Comparison of ENCODE assay signal across 21 cellular contexts in genomic region chr6:39790772-39791171, GRCh38. TPM values are rescaled to one million over a fixed set of nuclear protein-coding genes. Genes with fewer than 3 reads are reported as not detected.
DNase-seq lines count a peak whose midpoint lies in the region; ATAC-seq and TF ChIP-seq lines count a peak whose summit lies in the region.
"Had no signal": no experiment of that assay in that cellular context is flagged by ENCODE, and none has a peak within 500 bp of the region (broad histone marks: within the 10 kb centered on the region; RNA-seq: fewer than 3 reads in every experiment).

No MANE protein-coding gene starts in this region.

- no peak overlapping the region for H3K27ac Mint-ChIP-seq in CD14-positive monocyte
- H3K27ac Mint-ChIP-seq: activated naive CD8-positive, alpha-beta T cell treated with anti-CD3 and anti-CD28 coated beads, Interleukin-2, amount 10 ng/mL, durations not matched to agents 7 days and 5 days; CD8-positive, alpha-beta T cell; stimulated activated memory B cell treated with anti-CD40 and anti-IgM and Interleukin-4, amounts not matched to agents 10 μg/mL and 1 μg/mL and 100 μg/mL, for 72 hours had no signal

- H3K36me3 ChIP-seq in lower lobe of right lung = no peaks in the 10 kb centered on the region
- H3K36me3 ChIP-seq in gastrocnemius medialis = no peaks in the 10 kb centered on the region
- no peaks in the 10 kb centered on the region for H3K36me3 ChIP-seq in tibial nerve
- H3K36me3 ChIP-seq: esophagus squamous epithelium, heart left ventricle, SJSA1 had no signal

- H3K9me3 Mint-ChIP-seq in CD14-positive monocyte = peaks cover 0 to 8% (median 2%) of the 10 kb centered on the region in 7 donors
- H3K9me3 Mint-ChIP-seq: activated naive CD8-positive, alpha-beta T cell treated with anti-CD3 and anti-CD28 coated beads, Interleukin-2, amount 10 ng/mL, durations not matched to agents 7 days and 5 days; CD8-positive, alpha-beta T cell; stimulated activated memory B cell treated with anti-CD40 and anti-IgM and Interleukin-4, amounts not matched to agents 10 μg/mL and 1 μg/mL and 100 μg/mL, for 72 hours had no signal

- intact Hi-C loops in lower lobe of right lung (cut with DNase I) (no loop called here), gastrocnemius medialis (cut with DNase I; ENCODE audit: low total_unique reads) (loop anchor here (5.0 kb wide), 1 partner anchor 102 kb away; no protein-coding TSS in a partner anchor), CD14-positive monocyte (cut with micrococcal nuclease) (no loop called here)

- peak overlapping the region in 1 of 2 donors; percentile 59 for H3K4me3 Mint-ChIP-seq in CD14-positive monocyte
- H3K4me3 Mint-ChIP-seq: activated naive CD8-positive, alpha-beta T cell treated with anti-CD3 and anti-CD28 coated beads, Interleukin-2, amount 10 ng/mL, durations not matched to agents 7 days and 5 days; CD8-positive, alpha-beta T cell; stimulated activated memory B cell treated with anti-CD40 and anti-IgM and Interleukin-4, amounts not matched to agents 10 μg/mL and 1 μg/mL and 100 μg/mL, for 72 hours had no signal

- H3K36me3 Mint-ChIP-seq in CD14-positive monocyte = no peaks in the 10 kb centered on the region
- H3K36me3 Mint-ChIP-seq: activated naive CD8-positive, alpha-beta T cell treated with anti-CD3 and anti-CD28 coated beads, Interleukin-2, amount 10 ng/mL, durations not matched to agents 7 days and 5 days; CD8-positive, alpha-beta T cell; stimulated activated memory B cell treated with anti-CD40 and anti-IgM and Interleukin-4, amounts not matched to agents 10 μg/mL and 1 μg/mL and 100 μg/mL, for 72 hours had no signal

- no peaks in the 10 kb centered on the region for H3K9me3 ChIP-seq in lower lobe of right lung
- no peaks in the 10 kb centered on the region for H3K9me3 ChIP-seq in gastrocnemius medialis
- H3K9me3 ChIP-seq in tibial nerve = no peaks in the 10 kb centered on the region
- H3K9me3 ChIP-seq: esophagus squamous epithelium, heart left ventricle, SJSA1 had no signal

- DNase-seq in EH (ENCODE audit: low read depth) (peak; percentile 60), astrocyte of the spinal cord (ENCODE audit: low read depth, low spot score) (peak; percentile 14), lower lobe of right lung (no peak), gastrocnemius medialis (peak in 1 of 2 donors; percentile 21), CD14-positive monocyte (ENCODE audit: low spot score) (no peak), NCI-H2196 treated with DMSO at 0.1 percent for 48 hours (lab: John Stamatoyannopoulos, UW; ENCODE audit: unreplicated experiment) (no peak), ecto neural progenitor cell (ENCODE audit: low spot score) (no peak), tibial nerve (ENCODE audit: low spot score in 2 of 2) (no peak)
- DNase-seq: activated naive CD8-positive, alpha-beta T cell treated with anti-CD3 and anti-CD28 coated beads, Interleukin-2, amount 10 ng/mL, durations not matched to agents 7 days and 5 days; CD8-positive, alpha-beta T cell; effector CD8-positive, alpha-beta T cell; esophagus squamous epithelium; heart left ventricle; KBM-7; NCI-H1092; NCI-H2081 treated with DMSO at 0.1 percent for 48 hours had no signal

- H3K27me3 Mint-ChIP-seq in CD14-positive monocyte (ENCODE audit: low read depth in 3 of 3) = peaks cover 34 to 53% (median 40%) of the 10 kb centered on the region in 3 donors

- no peak for TF ChIP-seq EP300 in tibial nerve (IDR thresholded peaks at IDR 0.05)

- H3K4me1 ChIP-seq in lower lobe of right lung (peaks cover 23% of the 10 kb centered on the region), gastrocnemius medialis (peaks cover 9 to 19% of the 10 kb centered on the region in 2 donors), tibial nerve (peaks cover 0 to 43% (median 22%) of the 10 kb centered on the region in 4 donors)

- TF ChIP-seq CTCF in astrocyte of the spinal cord (IDR thresholded peaks at IDR 0.05; ENCODE audit: low read depth, low read length) = no peak
- TF ChIP-seq CTCF in lower lobe of right lung (IDR thresholded peaks at IDR 0.05) = no peak
- TF ChIP-seq CTCF in gastrocnemius medialis (IDR thresholded peaks at IDR 0.05 in 4 of 5, conservative IDR thresholded peaks at IDR 0.05 in 1 of 5) = no peak
- TF ChIP-seq CTCF in CD14-positive monocyte (IDR thresholded peaks at IDR 0.05) = no peak
- TF ChIP-seq CTCF in tibial nerve (IDR thresholded peaks at IDR 0.05) = no peak

- ATAC-seq in lower lobe of right lung (peak; percentile 71 to 73), gastrocnemius medialis (peak in 1 of 2 donors; percentile 27)
- ATAC-seq: CD8-positive, alpha-beta T cell; stimulated activated memory B cell treated with anti-CD40 and anti-IgM and Interleukin-4, amounts not matched to agents 10 μg/mL and 1 μg/mL and 100 μg/mL, for 72 hours had no signal

- H3K4me1 Mint-ChIP-seq in CD14-positive monocyte = no peaks in the 10 kb centered on the region
- H3K4me1 Mint-ChIP-seq: activated naive CD8-positive, alpha-beta T cell treated with anti-CD3 and anti-CD28 coated beads, Interleukin-2, amount 10 ng/mL, durations not matched to agents 7 days and 5 days; stimulated activated memory B cell treated with anti-CD40 and anti-IgM and Interleukin-4, amounts not matched to agents 10 μg/mL and 1 μg/mL and 100 μg/mL, for 72 hours had no signal

- in situ Hi-C loops in astrocyte of the spinal cord (cut with HindIII; ENCODE audit: low sequenced_read_pairs) (no loop called here), gastrocnemius medialis (cut with MboI; ENCODE audit: low sequenced_read_pairs in 4 of 4) (no loop called here)

- no peak overlapping the region for H3K27ac ChIP-seq in lower lobe of right lung
- H3K27ac ChIP-seq in gastrocnemius medialis = peak overlapping the region in 3 of 4 donors; percentile 74 to 87 (median 84)
- H3K27ac ChIP-seq in tibial nerve = peak overlapping the region in 2 of 4 donors; percentile 12 to 96
- H3K27ac ChIP-seq: SJSA1 had no signal

- H3K4me3 ChIP-seq in astrocyte of the spinal cord (ENCODE audit: low read depth, low read length) (no peak overlapping the region), lower lobe of right lung (no peak overlapping the region), gastrocnemius medialis (no peak overlapping the region), tibial nerve (no peak overlapping the region)
- H3K4me3 ChIP-seq: esophagus squamous epithelium, heart left ventricle, SJSA1 had no signal

- TF ChIP-seq POLR2A in gastrocnemius medialis (IDR thresholded peaks at IDR 0.05) = no peak
- no peak for TF ChIP-seq POLR2A in tibial nerve (IDR thresholded peaks at IDR 0.05)

- 63 to 65% methylated on average over 5 of the region's 5 CpGs for WGBS in tibial nerve, 2 donors

- H3K27me3 ChIP-seq in lower lobe of right lung (ENCODE audit: low read depth) (peaks cover 17% of the 10 kb centered on the region), gastrocnemius medialis (no peaks in the 10 kb centered on the region), tibial nerve (no peaks in the 10 kb centered on the region)

RNA-seq across cellular contexts. Expression of gene DAAM2, which starts 1.4 kb away (rescaled TPM):
- total RNA-seq in lower lobe of right lung = 29.0 TPM
- total RNA-seq in gastrocnemius medialis = 10 to 100 TPM; 25.9 to 84.0 (median 48.5) TPM
- not detected for polyA plus RNA-seq in CD14-positive monocyte
- total RNA-seq in tibial nerve = 100 to 1,000 TPM in 1 of 4 donors, 10 to 100 TPM in 3; 73.9 to 133 (median 93.3) TPM
- total RNA-seq: activated CD8-positive, alpha-beta memory T cell treated with anti-CD3 and anti-CD28 coated beads for 36 hours; activated naive CD8-positive, alpha-beta T cell treated with anti-CD3 and anti-CD28 coated beads, Interleukin-2, amount 10 ng/mL, durations not matched to agents 7 days and 5 days; CD8-positive, alpha-beta T cell; T-helper 2 cell treated with Interferon-gamma antibody and Interleukin-4, amounts not matched to agents 100 ng/mL and 5 ng/mL, for 36 hours had no signal
- polyA plus RNA-seq: keratinocyte had no signal

Comparison
In these comparisons a context has a peak if more than half of its experiments do, and no peak if none do; other contexts are left out.
1. DNase-seq: peak in EH (single experiment) and astrocyte of the spinal cord (single experiment); none in lower lobe of right lung (single experiment), CD14-positive monocyte (single experiment), NCI-H2196 treated with DMSO at 0.1 percent for 48 hours (single experiment), ecto neural progenitor cell (single experiment) and tibial nerve (0 of 2).